18 cellular contexts compared by ENCODE assay signal in the genomic region with DNA sequence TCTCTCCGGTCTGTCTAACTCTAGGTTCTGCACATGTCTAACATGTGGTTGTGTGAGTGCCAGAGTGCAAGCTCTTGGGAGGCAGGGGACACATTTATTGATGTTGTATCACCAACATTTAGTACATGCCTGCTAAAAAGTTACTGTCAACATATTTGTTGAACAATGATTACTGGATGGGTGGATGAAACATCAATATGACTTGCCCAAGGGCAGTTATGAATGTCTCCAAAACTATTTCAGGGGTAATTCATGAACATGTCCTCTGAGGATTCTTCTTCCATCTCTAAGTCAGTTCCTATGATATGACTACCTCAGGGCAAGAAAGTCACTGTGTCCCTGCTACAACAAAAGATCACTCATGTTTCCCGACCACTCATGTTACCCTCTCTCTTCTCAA.
"Had no signal": no experiment of that assay in that cellular context is flagged by ENCODE, and none has a peak within 500 bp of the region (broad histone marks: within the 10 kb centered on the region; RNA-seq: fewer than 3 reads in every experiment).

No MANE protein-coding gene starts in this region.

- H3K9me3 ChIP-seq: breast epithelium, left lung, prostate gland, right atrium auricular region, tibial artery, uterus had no signal

- H3K27me3 ChIP-seq: breast epithelium, left lung, right atrium auricular region, tibial artery, uterus had no signal

- H3K4me3 ChIP-seq: breast epithelium, left lung, prostate gland, right atrium auricular region, skin epidermis, tibial artery, uterus had no signal

- H3K36me3 ChIP-seq: breast epithelium, left lung, prostate gland, right atrium auricular region, tibial artery, uterus had no signal

- H3K27ac ChIP-seq: breast epithelium, prostate gland, uterus, VCaP had no signal

- H3K4me1 ChIP-seq: prostate gland had no signal

- ATAC-seq: activated T-cell treated with anti-CD3 and anti-CD28 coated beads, Interleukin-2, amount 50 U/mL, for 72 hours; left lung; stimulated activated naive CD8-positive, alpha-beta T cell treated with anti-CD3 and anti-CD28 coated beads, Interleukin-15, Interleukin-2, amounts not matched to agents 100 U/mL and 50 U/mL, for 24 hours; T-helper 17 cell had no signal

- DNase-seq: activated CD4-positive, CD25-positive, alpha-beta regulatory T cell treated with anti-CD3 and anti-CD28 coated beads, Interleukin-2, amount 50 U/mL, for 72 hours; activated CD8-positive, alpha-beta memory T cell treated with anti-CD3 and anti-CD28 coated beads for 24 hours; activated CD8-positive, alpha-beta memory T cell treated with anti-CD3 and anti-CD28 coated beads, Interleukin-2, amount 50 U/mL, for 48 hours; activated effector memory CD4-positive, alpha-beta T cell treated with anti-CD3 and anti-CD28 coated beads, Interleukin-2, amount 50 U/mL, for 16 hours; activated T-cell treated with anti-CD3 and anti-CD28 coated beads, Interleukin-2, amount 50 U/mL, for 72 hours; effector memory CD4-positive, alpha-beta T cell; foreskin melanocyte; left lung; stimulated activated naive CD8-positive, alpha-beta T cell treated with anti-CD3 and anti-CD28 coated beads, Interleukin-15, Interleukin-2, amounts not matched to agents 100 U/mL and 50 U/mL, for 24 hours; substantia nigra; T-helper 17 cell; tibial artery; uterus had no signal
